In the genomic region with DNA sequence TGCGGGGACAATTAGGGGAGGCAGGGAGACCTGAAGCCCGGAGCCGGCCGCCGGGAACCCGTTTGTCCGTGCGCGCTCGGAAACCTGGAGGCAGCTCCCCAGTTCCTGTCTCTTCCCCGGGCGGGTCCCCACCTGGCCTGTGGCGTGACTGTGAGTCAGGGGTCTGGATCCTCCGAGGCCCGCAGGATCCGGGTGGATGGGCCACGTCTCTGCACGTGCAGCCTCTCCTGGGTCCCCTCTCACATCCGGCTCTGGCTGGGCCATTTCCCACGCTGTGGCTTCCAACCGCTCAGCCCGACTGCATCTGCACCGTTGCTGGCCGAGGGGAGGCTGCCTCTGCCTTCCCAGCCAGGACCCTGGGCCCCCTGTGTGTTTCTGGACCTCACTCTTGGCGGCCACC, we compare ENCODE assay signal across 34 cellular contexts.
"Had no signal": no experiment of that assay in that cellular context is flagged by ENCODE, and none has a peak within 500 bp of the region (broad histone marks: within the 10 kb centered on the region; RNA-seq: fewer than 3 reads in every experiment).

No MANE protein-coding gene starts in this region.

- H3K36me3 ChIP-seq: MG63 had no signal

- DNase-seq: Karpas-422, Kasumi-1, KG1, MG63, MM.1S, MV-4-11, NCI-H1048, NCI-H1092, NCI-H1092 treated with DMSO at 0.1 percent for 48 hours, NCI-H1105, NCI-H1105 treated with DMSO at 0.1 percent for 48 hours, NCI-H1417, NCI-H1417 treated with DMSO at 0.1 percent for 48 hours, NCI-H1436, NCI-H1436 treated with DMSO at 0.1 percent for 48 hours, NCI-H146, NCI-H1694, NCI-H1694 treated with DMSO at 0.1 percent for 48 hours, NCI-H187, NCI-H187 treated with DMSO at 0.1 percent for 48 hours, NCI-H1930, NCI-H2029, NCI-H2029 treated with DMSO at 0.1 percent for 48 hours, NCI-H2081, NCI-H2081 treated with DMSO at 0.1 percent for 48 hours, NCI-H2107, NCI-H2171, NCI-H2171 treated with DMSO at 0.1 percent for 48 hours, NCI-H2227 treated with DMSO at 0.1 percent for 48 hours, NCI-H226, NCI-H345, NCI-H446, NCI-H446 treated with DMSO at 0.1 percent for 48 hours had no signal

- H3K4me3 ChIP-seq: MG63 had no signal

- H3K9me3 ChIP-seq: MG63 had no signal

- H3K27ac ChIP-seq: KMS-11 had no signal

- H3K27me3 ChIP-seq: MG63 had no signal
